In the genomic region with DNA sequence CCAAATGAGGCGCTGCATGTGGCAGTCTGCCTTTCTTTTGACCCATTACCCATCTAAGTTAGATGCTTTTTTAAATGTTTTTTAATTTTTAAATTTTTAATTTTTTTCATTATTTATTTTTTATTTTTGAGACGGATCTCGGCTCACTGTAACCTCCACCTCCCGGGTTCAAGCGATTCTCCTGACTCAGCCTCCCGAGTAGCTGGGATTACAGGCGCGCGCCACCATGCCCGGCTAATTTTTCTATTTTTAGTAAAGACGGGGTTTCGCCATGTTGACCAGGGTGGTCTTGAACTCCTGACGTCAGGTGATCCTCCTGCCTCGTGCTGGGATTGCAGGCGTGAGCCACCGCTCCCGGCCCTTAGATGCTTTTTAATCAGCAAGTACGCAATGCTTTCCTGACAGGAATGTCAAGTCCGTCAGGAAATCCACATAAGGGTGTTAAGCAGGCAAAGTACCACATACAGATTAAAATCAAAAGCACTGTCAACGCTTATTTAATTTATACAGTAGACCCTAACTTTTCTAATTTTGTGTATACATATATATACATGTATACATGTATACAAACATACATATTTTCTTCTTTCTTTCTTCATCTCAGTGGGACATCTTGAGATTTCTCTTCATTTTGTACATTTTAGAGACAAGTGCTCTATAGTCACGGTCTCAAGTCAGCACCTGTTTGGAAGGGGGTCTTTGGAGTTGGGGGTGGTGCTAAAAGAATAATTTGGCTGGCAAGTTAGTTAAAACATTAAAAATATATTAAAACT, we compare ENCODE assay signal across 8 cellular contexts. TPM values are rescaled to one million over a fixed set of nuclear protein-coding genes. Genes with fewer than 3 reads are reported as not detected.
DNase-seq lines count a peak whose midpoint lies in the region; ATAC-seq, FAIRE-seq and TF ChIP-seq lines count a peak whose summit lies in the region.

No MANE protein-coding gene starts in this region.

- H3K27ac ChIP-seq in A549 (peak overlapping the region in 1 of 2 experiments; percentile 59; a peak in 3 of 6 replicates), OCI-LY7 (ENCODE audit: low read depth, low read length, poor library complexity, severe bottlenecking) (no peak overlapping the region), psoas muscle (peak overlapping the region; percentile 93)

- WGBS in A549 (ENCODE audit: missing lambda C conversion rate): 8% methylated on average over 20 of the region's 21 CpGs
- 10 to 18% (median 12%) methylated on average over 21 of the region's 21 CpGs for WGBS in psoas muscle, 3 donors

- no peak for FAIRE-seq in A549 (lab: Jason Lieb, UNC)

- peaks cover 4% of the 10 kb centered on the region; the same call in 1 of the 2 replicates for H3K36me3 ChIP-seq in HAP-1 (replicated peaks)
- H3K36me3 ChIP-seq in OCI-LY7 (ENCODE audit: insufficient read depth, low read length): no peaks in the 10 kb centered on the region
- H3K36me3 ChIP-seq in psoas muscle (ENCODE audit: insufficient read depth in 1 of 2, low read depth in 1 of 2): peaks cover 0 to 4% of the 10 kb centered on the region in 2 donors

- H3K9me3 ChIP-seq in A549: no peaks in the 10 kb centered on the region
- no peaks in the 10 kb centered on the region for H3K9me3 ChIP-seq in HAP-1
- no peaks in the 10 kb centered on the region for H3K9me3 ChIP-seq in OCI-LY7 (ENCODE audit: low read length)
- no peaks in the 10 kb centered on the region for H3K9me3 ChIP-seq in psoas muscle

- TF ChIP-seq POLR2A in A549 (IDR thresholded peaks at IDR 0.05; ENCODE audit: low read length): no peak

- in situ Hi-C loops in HAP-1 (cut with MboI; ENCODE audit: low sequenced_read_pairs): loop anchor here (10.0 kb wide), 1 partner anchor 111 kb away; no protein-coding TSS in a partner anchor

- CTCF ChIA-PET in A549 (lab: Yijun Ruan, JAX): interaction anchor here (0.6 to 2.8 kb wide), 26 partner anchors 9 to 569 kb away, joined by 3 to 16 read pairs (median 4); a partner anchor contains a TSS
- CTCF ChIA-PET in OCI-LY7 (lab: Charles Lee; ENCODE audit: unreplicated experiment): interaction anchor here (1.0 kb wide), 1 partner anchor 71 kb away, joined by 3 read pairs; no protein-coding TSS in a partner anchor

- no peaks in the 10 kb centered on the region for H3K79me2 ChIP-seq in OCI-LY7 (ENCODE audit: insufficient read depth, low read depth, low read length)

- H3K4me2 ChIP-seq in A549 (peak overlapping the region; percentile 75), OCI-LY7 (ENCODE audit: low read length) (peak overlapping the region; percentile 51)

- no peak for TF ChIP-seq RAD21 in A549 (conservative IDR thresholded peaks at IDR 0.05 in 1 of 2, IDR thresholded peaks at IDR 0.05 in 1 of 2)

- H3K27me3 ChIP-seq in HAP-1 (ENCODE audit: low read depth) (no peaks in the 10 kb centered on the region), psoas muscle (ENCODE audit: insufficient read depth in 3 of 3, low read length in 2 of 3) (no peaks in the 10 kb centered on the region)

- no peaks in the 10 kb centered on the region for H4K20me1 ChIP-seq in OCI-LY7 (ENCODE audit: insufficient read depth, low read length)

- ATAC-seq in A549: peak in 1 of 2 experiments; percentile 1; a peak in 1 of 6 replicates
- peak; percentile 0 to 18 (median 8) for ATAC-seq in psoas muscle

- H2AFZ ChIP-seq in OCI-LY7 (ENCODE audit: low read length): peak overlapping the region; percentile 29; the same call in 1 of the 2 replicates

- intact Hi-C loops in OCI-LY7 (cut with micrococcal nuclease; ENCODE audit: unreplicated experiment) (loop anchor here (5.0 kb wide), 2 partner anchors 329 to 579 kb away; no protein-coding TSS in a partner anchor), psoas muscle (cut with DNase I) (loop anchor here (5.0 to 10.0 kb wide), 5 partner anchors 41 to 841 kb away; no protein-coding TSS in a partner anchor)

- POLR2A ChIA-PET in A549 (lab: Yijun Ruan, JAX): interaction anchor here (1.0 kb wide), 1 partner anchor 69 kb away, joined by 3 read pairs; a partner anchor contains a TSS
- POLR2A ChIA-PET in OCI-LY7 (lab: Charles Lee): interaction anchor here (0.6 to 1.5 kb wide), 3 partner anchors 28 to 677 kb away, joined by 3 to 5 read pairs (median 3); no protein-coding TSS in a partner anchor

- no peak for TF ChIP-seq EP300 in A549 (IDR thresholded peaks at IDR 0.05)

- BruUV-seq in OCI-LY7 (replicated peaks; lab: Mats Ljungman, UMichigan): no TSS peak

- H3K4me1 ChIP-seq in A549: peaks cover 6% of the 10 kb centered on the region; the same call in 2 of the 3 replicates
- H3K4me1 ChIP-seq in HAP-1: peaks cover 11% of the 10 kb centered on the region
- peaks cover 12% of the 10 kb centered on the region for H3K4me1 ChIP-seq in OCI-LY7 (ENCODE audit: insufficient read depth, low read length, poor library complexity, severe bottlenecking)
- H3K4me1 ChIP-seq in psoas muscle: peaks cover 19% of the 10 kb centered on the region

- H3K9me2 ChIP-seq in OCI-LY7 (ENCODE audit: insufficient read depth, low read length): no peaks in the 10 kb centered on the region

- TF ChIP-seq CTCF in A549 (IDR thresholded peaks at IDR 0.05) (no peak), OCI-LY7 (conservative IDR thresholded peaks at IDR 0.05; ENCODE audit: low read length) (no peak), psoas muscle (IDR thresholded peaks at IDR 0.05) (no peak)

- DNase-seq in A549 (ENCODE audit: low read depth in 1 of 2, low spot score in 1 of 2) (peak; percentile 13 to 78), HAP-1 (ENCODE audit: low spot score in 2 of 2) (peak; percentile 67 to 85), OCI-LY7 (ENCODE audit: low spot score) (peak; percentile 63), glomerular visceral epithelial cell (ENCODE audit: extremely low spot score) (peak; percentile 78), psoas muscle (peak; percentile 46 to 52), NOMO-1 treated with dmso at 0.1 percent for 144 hours (lab: John Stamatoyannopoulos, UW; ENCODE audit: unreplicated experiment) (no peak), NCI-H2196 (lab: John Stamatoyannopoulos, UW; ENCODE audit: unreplicated experiment) (no peak)
- DNase-seq in activated naive CD4-positive, alpha-beta T cell treated with Interleukin-2 at 50 U/mL for 16 hours: peak; percentile 39

- H3K4me3 ChIP-seq in A549 (peak overlapping the region; percentile 45), HAP-1 (peak overlapping the region; percentile 52), OCI-LY7 (ENCODE audit: low read depth, low read length, poor library complexity, severe bottlenecking) (peak overlapping the region; percentile 59), psoas muscle (peak overlapping the region; percentile 49)

TF ChIP-seq in A549, 52 proteins besides CTCF, POLR2A, EP300 and RAD21 (continues in another document):
- no peak; the same call in 1 of the 2 replicates for TF ChIP-seq HOXA7 (CRISPR knock-in tag; IDR thresholded peaks at IDR 0.05)
- no peak for TF ChIP-seq NPAS2 (CRISPR knock-in tag; IDR thresholded peaks at IDR 0.05; ENCODE audit: borderline replicate concordance)
- no peak for TF ChIP-seq ZFP36 (IDR thresholded peaks at IDR 0.05; ENCODE audit: borderline replicate concordance, partially characterized antibody)
- TF ChIP-seq FOXS1 (CRISPR knock-in tag; IDR thresholded peaks at IDR 0.05): 0 out of 2 replicates have a peak, but pooled peaks have one; percentile 31
- TF ChIP-seq MYC (IDR thresholded peaks at IDR 0.05; ENCODE audit: borderline replicate concordance, low read length): no peak
- TF ChIP-seq NFE2L2 (conservative IDR thresholded peaks at IDR 0.05; ENCODE audit: low read length): no peak
- TF ChIP-seq, protein P1, sequence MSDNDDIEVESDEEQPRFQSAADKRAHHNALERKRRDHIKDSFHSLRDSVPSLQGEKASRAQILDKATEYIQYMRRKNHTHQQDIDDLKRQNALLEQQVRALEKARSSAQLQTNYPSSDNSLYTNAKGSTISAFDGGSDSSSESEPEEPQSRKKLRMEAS (IDR thresholded peaks at IDR 0.05): 0 out of 2 replicates have a peak, but pooled peaks have one; percentile 53
- no peak for TF ChIP-seq CHD2 (IDR thresholded peaks at IDR 0.05; ENCODE audit: low read length, partially characterized antibody)
- 0 out of 2 replicates have a peak, but pooled peaks have one; percentile 68 for TF ChIP-seq RARB (CRISPR knock-in tag; IDR thresholded peaks at IDR 0.05)
- TF ChIP-seq, protein P2, sequence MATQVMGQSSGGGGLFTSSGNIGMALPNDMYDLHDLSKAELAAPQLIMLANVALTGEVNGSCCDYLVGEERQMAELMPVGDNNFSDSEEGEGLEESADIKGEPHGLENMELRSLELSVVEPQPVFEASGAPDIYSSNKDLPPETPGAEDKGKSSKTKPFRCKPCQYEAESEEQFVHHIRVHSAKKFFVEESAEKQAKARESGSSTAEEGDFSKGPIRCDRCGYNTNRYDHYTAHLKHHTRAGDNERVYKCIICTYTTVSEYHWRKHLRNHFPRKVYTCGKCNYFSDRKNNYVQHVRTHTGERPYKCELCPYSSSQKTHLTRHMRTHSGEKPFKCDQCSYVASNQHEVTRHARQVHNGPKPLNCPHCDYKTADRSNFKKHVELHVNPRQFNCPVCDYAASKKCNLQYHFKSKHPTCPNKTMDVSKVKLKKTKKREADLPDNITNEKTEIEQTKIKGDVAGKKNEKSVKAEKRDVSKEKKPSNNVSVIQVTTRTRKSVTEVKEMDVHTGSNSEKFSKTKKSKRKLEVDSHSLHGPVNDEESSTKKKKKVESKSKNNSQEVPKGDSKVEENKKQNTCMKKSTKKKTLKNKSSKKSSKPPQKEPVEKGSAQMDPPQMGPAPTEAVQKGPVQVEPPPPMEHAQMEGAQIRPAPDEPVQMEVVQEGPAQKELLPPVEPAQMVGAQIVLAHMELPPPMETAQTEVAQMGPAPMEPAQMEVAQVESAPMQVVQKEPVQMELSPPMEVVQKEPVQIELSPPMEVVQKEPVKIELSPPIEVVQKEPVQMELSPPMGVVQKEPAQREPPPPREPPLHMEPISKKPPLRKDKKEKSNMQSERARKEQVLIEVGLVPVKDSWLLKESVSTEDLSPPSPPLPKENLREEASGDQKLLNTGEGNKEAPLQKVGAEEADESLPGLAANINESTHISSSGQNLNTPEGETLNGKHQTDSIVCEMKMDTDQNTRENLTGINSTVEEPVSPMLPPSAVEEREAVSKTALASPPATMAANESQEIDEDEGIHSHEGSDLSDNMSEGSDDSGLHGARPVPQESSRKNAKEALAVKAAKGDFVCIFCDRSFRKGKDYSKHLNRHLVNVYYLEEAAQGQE (IDR thresholded peaks at IDR 0.05): no peak
- TF ChIP-seq ESRRA (IDR thresholded peaks at IDR 0.05; ENCODE audit: borderline replicate concordance, low read length): no peak
- no peak for TF ChIP-seq FOSL2 (IDR thresholded peaks at IDR 0.05)
- no peak for TF ChIP-seq FOSL2 (CRISPR knock-in tag; IDR thresholded peaks at IDR 0.05)

RNA-seq across cellular contexts. Expression of a gene that starts 1.0 kb away (rescaled TPM):
- polyA plus RNA-seq in A549 (2011; rRNA removed) (29.2 and 30.6 TPM in 2 replicates), A549 (2017; fragmentation: RNase III; extraction: RNeasy Plus Mini Kit Qiagen cat#74134 plus additional on column Dnase treatment) (12.6 to 13.3 TPM (median 12.8 TPM) in 3 replicates), psoas muscle (10 to 100 TPM in 2 of 3 donors, 1 to 10 TPM in 1; 4.8 to 20.1 (median 10.2) TPM)
- polyA plus RNA-seq in A549 (2012; cell fraction: cytosol; rRNA removed): 8.6 and 9.5 TPM in 2 replicates
- 3.6 and 5.7 TPM in 2 replicates for polyA plus RNA-seq in A549 (2012; cell fraction: nucleus; rRNA removed)
- polyA minus RNA-seq in A549 (2011; rRNA and poly(A)+ RNA removed): 2.6 and 4.8 TPM in 2 replicates
- 0.36 and 0.63 TPM in 2 replicates for total RNA-seq in OCI-LY7 (2014; rRNA removed; shearing (Covaris generic))
- total RNA-seq in OCI-LY7 (2022) (1.0 and 1.1 TPM in 2 replicates), psoas muscle (10 to 100 TPM; 11.2 to 16.9 (median 13.4) TPM)

Comparison
In these comparisons a context has a peak if more than half of its experiments do, and no peak if none do; other contexts are left out.
1. DNase-seq: peak in A549 (2 of 2), HAP-1 (2 of 2), OCI-LY7 (single experiment), activated naive CD4-positive, alpha-beta T cell treated with Interleukin-2 at 50 U/mL for 16 hours (single experiment), glomerular visceral epithelial cell (single experiment) and psoas muscle (2 of 2); none in NOMO-1 treated with dmso at 0.1 percent for 144 hours (single experiment) and NCI-H2196 (single experiment).
2. RNA of a gene that starts 1.0 kb away (total RNA-seq): 11.2 to 16.9 TPM in psoas muscle; 0.36 to 1.1 TPM in OCI-LY7; every median in the first group is over 4 times any median in the second.
3. Peak in every context shown above with its lines, with median percentiles within 50 percentile points of each other: H3K4me3 ChIP-seq.